In the genomic region with DNA sequence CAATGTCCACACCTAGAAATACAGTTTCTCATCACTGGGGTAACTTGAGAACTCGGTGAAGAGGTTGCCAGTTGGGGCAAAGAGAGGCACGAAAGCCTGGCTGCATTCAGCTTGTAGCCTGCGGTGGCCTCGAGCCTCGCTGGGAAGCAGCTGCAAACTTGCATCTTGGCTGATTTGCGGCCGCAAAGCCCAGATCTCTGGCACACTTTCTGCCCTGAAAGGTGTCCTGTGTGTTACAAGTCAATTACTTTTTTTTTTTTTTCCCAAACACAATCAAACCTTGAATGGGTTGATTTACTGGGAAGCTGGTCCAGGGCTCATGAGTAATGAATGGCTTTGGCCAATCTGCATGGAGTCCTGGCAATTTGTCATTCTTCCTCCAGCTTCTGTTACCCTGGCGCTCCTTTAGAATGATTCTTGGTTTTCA, we compare ENCODE assay signal across 13 cellular contexts. TPM values are rescaled to one million over a fixed set of nuclear protein-coding genes. Genes with fewer than 3 reads are reported as not detected.
A peak's percentile ranks its signal among the peaks of the same experiment; 100 is the strongest.
DNase-seq lines count a peak whose midpoint lies in the region; ATAC-seq, FAIRE-seq and TF ChIP-seq lines count a peak whose summit lies in the region.
"Had no signal": no experiment of that assay in that cellular context is flagged by ENCODE, and none has a peak within 500 bp of the region (broad histone marks: within the 10 kb centered on the region; RNA-seq: fewer than 3 reads in every experiment).

No MANE protein-coding gene starts in this region.

- H3K36me3 ChIP-seq in OCI-LY7 (ENCODE audit: insufficient read depth, low read length) (peaks cover 67% of the 10 kb centered on the region), psoas muscle (ENCODE audit: insufficient read depth in 1 of 2, low read depth in 1 of 2) (no peaks in the 10 kb centered on the region)

- intact Hi-C loops in OCI-LY7 (cut with micrococcal nuclease; ENCODE audit: unreplicated experiment): loop anchor here (1.0 kb wide), 1 partner anchor 48 kb away; no protein-coding TSS in a partner anchor
- intact Hi-C loops in psoas muscle (cut with DNase I): loop anchor here in 1 of 2 donors (10.0 kb wide), 1 partner anchor 103 kb away; no protein-coding TSS in a partner anchor

- H4K20me1 ChIP-seq in OCI-LY7 (ENCODE audit: insufficient read depth, low read length): no peaks in the 10 kb centered on the region

- ATAC-seq in effector memory CD8-positive, alpha-beta T cell (replicated peaks): no peak
- ATAC-seq in psoas muscle (peak; percentile 51 to 68 (median 63)), GM19035 (IDR thresholded peaks at IDR 0.05; ENCODE audit: unreplicated experiment) (no peak), GM21447 (IDR thresholded peaks at IDR 0.05; ENCODE audit: unreplicated experiment) (no peak), HG02588 (IDR thresholded peaks at IDR 0.05; ENCODE audit: unreplicated experiment) (no peak)
- ATAC-seq: right cardiac atrium had no signal

- peaks cover 6 to 45% of the 10 kb centered on the region in 2 donors for H3K27me3 Mint-ChIP-seq in effector memory CD8-positive, alpha-beta T cell

- POLR2A ChIA-PET in OCI-LY7 (lab: Charles Lee): interaction anchor here (0.6 to 7.6 kb wide), 12 partner anchors 10 to 110 kb away, joined by 3 to 332 read pairs (median 4); a partner anchor contains a TSS

- H3K9me3 ChIP-seq in OCI-LY7 (ENCODE audit: low read length) (no peaks in the 10 kb centered on the region), psoas muscle (no peaks in the 10 kb centered on the region)

- peak; percentile 33 for FAIRE-seq in GM12891 (lab: Jason Lieb, UNC)

- no peaks in the 10 kb centered on the region for H3K27me3 ChIP-seq in psoas muscle (ENCODE audit: insufficient read depth in 3 of 3, low read length in 2 of 3)

- TF ChIP-seq POLR2A in GM12891 (IDR thresholded peaks at IDR 0.05; ENCODE audit: low read depth, low read length): no peak

- H3K4me2 ChIP-seq in OCI-LY7 (ENCODE audit: low read length): peak overlapping the region; percentile 86

- H3K4me3 ChIP-seq in OCI-LY7 (ENCODE audit: low read depth, low read length, poor library complexity, severe bottlenecking) (peak overlapping the region; percentile 55), psoas muscle (peak overlapping the region; percentile 7)

- H3K27ac ChIP-seq in OCI-LY7 (ENCODE audit: low read depth, low read length, poor library complexity, severe bottlenecking): peak overlapping the region; percentile 94
- H3K27ac ChIP-seq in psoas muscle: peak overlapping the region; percentile 73
- H3K27ac ChIP-seq: C4-2B had no signal

- peaks cover 100% of the 10 kb centered on the region for H3K79me2 ChIP-seq in OCI-LY7 (ENCODE audit: insufficient read depth, low read depth, low read length)

- DNase-seq in GM12891 (ENCODE audit: insufficient read length, low spot score) (no peak), OCI-LY7 (ENCODE audit: low spot score) (peak; percentile 68), psoas muscle (peak in 1 of 2 donors; percentile 71), NCI-H128 (lab: John Stamatoyannopoulos, UW; ENCODE audit: unreplicated experiment) (no peak)
- DNase-seq in effector memory CD8-positive, alpha-beta T cell: no peak
- DNase-seq: activated naive CD4-positive, alpha-beta T cell treated with anti-CD3 and anti-CD28 coated beads, Interleukin-2, amount 10 ng/mL, durations not matched to agents 7 days and 5 days; NCI-H2227 treated with DMSO at 0.1 percent for 48 hours; Right ventricle myocardium superior had no signal

- peaks cover 90% of the 10 kb centered on the region for H3K4me1 ChIP-seq in OCI-LY7 (ENCODE audit: insufficient read depth, low read length, poor library complexity, severe bottlenecking)
- H3K4me1 ChIP-seq in psoas muscle: peaks cover 55% of the 10 kb centered on the region

- CTCF ChIA-PET in OCI-LY7 (lab: Charles Lee; ENCODE audit: unreplicated experiment): interaction anchor here (0.7 to 1.4 kb wide), 6 partner anchors 10 to 110 kb away, joined by 3 to 8 read pairs (median 3); a partner anchor contains a TSS

- 26 to 40% (median 29%) methylated on average over 8 of the region's 8 CpGs for WGBS in psoas muscle, 3 donors

- peak overlapping the region in 1 of 2 donors; percentile 62 for H3K27ac Mint-ChIP-seq in effector memory CD8-positive, alpha-beta T cell
- H3K27ac Mint-ChIP-seq: activated naive CD4-positive, alpha-beta T cell treated with anti-CD3 and anti-CD28 coated beads, Interleukin-2, amount 10 ng/mL, durations not matched to agents 7 days and 5 days had no signal

- BruUV-seq in OCI-LY7 (replicated peaks; lab: Mats Ljungman, UMichigan): no TSS peak

- no peak overlapping the region for H2AFZ ChIP-seq in OCI-LY7 (ENCODE audit: low read length)

- peaks cover 14% of the 10 kb centered on the region for H3K36me3 Mint-ChIP-seq in effector memory CD8-positive, alpha-beta T cell (ENCODE audit: insufficient read depth)

- H3K9me3 Mint-ChIP-seq in effector memory CD8-positive, alpha-beta T cell: no peaks in the 10 kb centered on the region
- H3K9me3 Mint-ChIP-seq: activated naive CD4-positive, alpha-beta T cell treated with anti-CD3 and anti-CD28 coated beads, Interleukin-2, amount 10 ng/mL, durations not matched to agents 7 days and 5 days had no signal

- peak overlapping the region; percentile 65 to 73 for H3K4me3 Mint-ChIP-seq in effector memory CD8-positive, alpha-beta T cell
- H3K4me3 Mint-ChIP-seq: activated naive CD4-positive, alpha-beta T cell treated with anti-CD3 and anti-CD28 coated beads, Interleukin-2, amount 10 ng/mL, durations not matched to agents 7 days and 5 days had no signal

- H3K4me1 Mint-ChIP-seq in effector memory CD8-positive, alpha-beta T cell (ENCODE audit: low read depth in 2 of 2): peaks cover 15 to 18% of the 10 kb centered on the region in 2 donors

- TF ChIP-seq CTCF in OCI-LY7 (conservative IDR thresholded peaks at IDR 0.05; ENCODE audit: low read length) (no peak), psoas muscle (IDR thresholded peaks at IDR 0.05) (no peak)

- no peaks in the 10 kb centered on the region for H3K9me2 ChIP-seq in OCI-LY7 (ENCODE audit: insufficient read depth, low read length)

TF ChIP-seq in GM12891, 5 proteins besides CTCF, POLR2A, EP300 and RAD21:
- TF ChIP-seq TAF1 (IDR thresholded peaks at IDR 0.05; ENCODE audit: low read depth, low read length) (no peak), POU2F2 (IDR thresholded peaks at IDR 0.05; ENCODE audit: low read depth, low read length) (no peak), SPI1 (IDR thresholded peaks at IDR 0.05; ENCODE audit: low read depth, low read length) (no peak), PAX5 (IDR thresholded peaks at IDR 0.05; ENCODE audit: insufficient read depth, low read length, severe bottlenecking) (no peak), POLR2AphosphoS5 (IDR thresholded peaks at IDR 0.05; ENCODE audit: low read depth, low read length) (no peak)

RNA-seq across cellular contexts. Expression of a gene that starts 6.5 kb away (rescaled TPM):
- 5.2 TPM for polyA plus RNA-seq in GM12891 (2012; ENCODE audit: low read depth, missing spikeins)
- 66.2 and 76.2 TPM in 2 replicates for total RNA-seq in OCI-LY7 (2014; rRNA removed; shearing (Covaris generic))
- total RNA-seq in OCI-LY7 (2022) (84.7 and 100 TPM in 2 replicates), psoas muscle (10 to 100 TPM; 11.3 to 14.3 (median 12.5) TPM)
- 1 to 10 TPM; 3.6 to 8.1 (median 6.5) TPM for polyA plus RNA-seq in psoas muscle

RNA-seq across cellular contexts. Expression of a gene that starts 50.4 kb away (rescaled TPM):
- polyA plus RNA-seq in GM12891 (2012; ENCODE audit: low read depth, missing spikeins): 4.6 TPM
- total RNA-seq in OCI-LY7 (2014; rRNA removed; shearing (Covaris generic)): 18.6 and 27.5 TPM in 2 replicates
- total RNA-seq in OCI-LY7 (2022) (44.7 and 59.9 TPM in 2 replicates), psoas muscle (100 to 1,000 TPM; 114 to 184 (median 137) TPM)
- 100 to 1,000 TPM in 1 of 3 donors, 10 to 100 TPM in 2; 50.9 to 114 (median 55.0) TPM for polyA plus RNA-seq in psoas muscle

Comparison
In these comparisons a context has a peak if more than half of its experiments do, and no peak if none do; other contexts are left out.
1. ATAC-seq: peak in psoas muscle (4 of 4); none in effector memory CD8-positive, alpha-beta T cell (single experiment), GM19035 (single experiment), GM21447 (single experiment) and HG02588 (single experiment).
2. RNA of a gene that starts 6.5 kb away (total RNA-seq): 66.2 to 100 TPM in OCI-LY7; 11.3 to 14.3 TPM in psoas muscle; every median in the first group is over 4 times any median in the second.